In the genomic region with DNA sequence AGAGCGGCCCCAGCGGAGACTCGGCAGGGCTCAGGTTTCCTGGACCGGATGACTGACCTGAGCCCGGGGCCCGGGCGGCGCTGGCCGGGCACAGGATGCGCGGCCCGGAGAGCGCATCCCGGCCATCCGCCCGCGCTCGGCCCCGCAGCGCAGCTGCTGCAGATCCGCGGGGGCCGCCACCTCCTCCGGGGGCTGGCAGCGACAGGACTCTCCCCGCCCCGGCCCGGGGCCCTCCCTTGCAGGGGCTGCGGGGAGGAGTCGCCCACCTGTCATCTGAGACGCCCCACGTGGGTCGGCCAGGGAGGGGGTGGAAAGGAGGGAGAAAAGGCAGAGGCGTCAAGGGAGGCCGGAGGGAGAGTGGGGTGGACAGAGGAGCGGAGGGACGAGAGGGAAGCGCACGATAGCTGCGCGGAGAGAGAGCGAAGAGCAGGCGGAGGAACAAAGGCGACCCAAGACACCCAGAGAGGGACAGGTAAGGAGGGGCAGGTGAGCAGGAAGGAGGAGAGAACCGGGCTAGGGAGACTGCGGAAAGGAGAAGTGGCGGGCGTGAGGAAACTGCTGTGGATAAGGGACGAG, we compare ENCODE assay signal across 8 cellular contexts. TPM values are rescaled to one million over a fixed set of nuclear protein-coding genes. Genes with fewer than 3 reads are reported as not detected.
DNase-seq lines count a peak whose midpoint lies in the region; ATAC-seq and TF ChIP-seq lines count a peak whose summit lies in the region.

No MANE protein-coding gene starts in this region.

- H3K9me3 Mint-ChIP-seq in activated CD8-positive, alpha-beta memory T cell treated with anti-CD3 and anti-CD28 coated beads, Interleukin-2, amount 10 ng/mL, durations not matched to agents 7 days and 5 days (ENCODE audit: low read depth) = no peaks in the 10 kb centered on the region

- peaks cover 69% of the 10 kb centered on the region for H3K4me1 Mint-ChIP-seq in activated CD8-positive, alpha-beta memory T cell treated with anti-CD3 and anti-CD28 coated beads, Interleukin-2, amount 10 ng/mL, durations not matched to agents 7 days and 5 days

- no peaks in the 10 kb centered on the region for H3K27me3 Mint-ChIP-seq in activated CD8-positive, alpha-beta memory T cell treated with anti-CD3 and anti-CD28 coated beads, Interleukin-2, amount 10 ng/mL, durations not matched to agents 7 days and 5 days

- peaks cover 10 to 17% (median 15%) of the 10 kb centered on the region in 11 experiments for H3K36me3 ChIP-seq in BLaER1 treated with 17β-estradiol and CSF1 and Interleukin-3, amounts not matched to agents 10 nM and 100 nM
- H3K36me3 ChIP-seq in mucosa of descending colon (ENCODE audit: low read depth) = no peaks in the 10 kb centered on the region

- no peaks in the 10 kb centered on the region; a peak in 1 of 22 replicates for H3K27me3 ChIP-seq in BLaER1 treated with 17β-estradiol and CSF1 and Interleukin-3, amounts not matched to agents 10 nM and 100 nM

- CTCF ChIA-PET in activated CD8-positive, alpha-beta memory T cell treated with anti-CD3 and anti-CD28 coated beads, Interleukin-2, amount 10 ng/mL, durations not matched to agents 7 days and 5 days (lab: Charles Lee) = interaction anchor here (0.6 to 2.8 kb wide), 8 partner anchors 14 to 204 kb away, joined by 3 to 20 read pairs (median 3); no protein-coding TSS in a partner anchor

- H3K36me3 Mint-ChIP-seq in activated CD8-positive, alpha-beta memory T cell treated with anti-CD3 and anti-CD28 coated beads, Interleukin-2, amount 10 ng/mL, durations not matched to agents 7 days and 5 days = peaks cover 28% of the 10 kb centered on the region

- H3K4me2 ChIP-seq in BLaER1 treated with 17β-estradiol and CSF1 and Interleukin-3, amounts not matched to agents 10 nM and 100 nM = peak overlapping the region; percentile 86 to 99 (median 95)

- peaks cover 21 to 36% (median 32%) of the 10 kb centered on the region in 11 experiments; a peak in 21 of 22 replicates for H4K20me1 ChIP-seq in BLaER1 treated with 17β-estradiol and CSF1 and Interleukin-3, amounts not matched to agents 10 nM and 100 nM

- peak; percentile 31 for DNase-seq in NCI-H524 treated with DMSO at 0.1 percent for 48 hours (lab: John Stamatoyannopoulos, UW)
- DNase-seq in activated CD8-positive, alpha-beta memory T cell treated with anti-CD3 and anti-CD28 coated beads, Interleukin-2, amount 10 ng/mL, durations not matched to agents 7 days and 5 days = peak; percentile 84
- no peak for DNase-seq in epithelial cell of esophagus (ENCODE audit: low read depth)
- peak; percentile 75 to 88 (median 86) for DNase-seq in mucosa of descending colon
- DNase-seq in stimulated activated CD8-positive, alpha-beta memory T cell treated with anti-CD3 and anti-CD28 coated beads, Interleukin-4, amount 100 ng/mL, for 48 hours = peak; percentile 78

- H3K4me3 Mint-ChIP-seq in activated CD8-positive, alpha-beta memory T cell treated with anti-CD3 and anti-CD28 coated beads, Interleukin-2, amount 10 ng/mL, durations not matched to agents 7 days and 5 days = peak overlapping the region; percentile 98

- intact Hi-C loops in mucosa of descending colon (cut with DNase I, micrococcal nuclease) = no loop called here

- H3K27ac Mint-ChIP-seq in activated CD8-positive, alpha-beta memory T cell treated with anti-CD3 and anti-CD28 coated beads, Interleukin-2, amount 10 ng/mL, durations not matched to agents 7 days and 5 days = peak overlapping the region; percentile 97

- ATAC-seq in GM19023 (IDR thresholded peaks at IDR 0.05; ENCODE audit: unreplicated experiment) (peak; percentile 52), HG03196 (IDR thresholded peaks at IDR 0.05; ENCODE audit: unreplicated experiment) (peak; percentile 46), mucosa of descending colon (peak; percentile 73)
- peak; percentile 61 for ATAC-seq in activated CD8-positive, alpha-beta memory T cell treated with anti-CD3 and anti-CD28 coated beads, Interleukin-2, amount 10 ng/mL, durations not matched to agents 7 days and 5 days

- H3K27ac ChIP-seq in BLaER1 treated with 17β-estradiol and CSF1 and Interleukin-3, amounts not matched to agents 10 nM and 100 nM = peak overlapping the region; percentile 87 to 98 (median 93)

- no peak for TF ChIP-seq CTCF in epithelial cell of esophagus (IDR thresholded peaks at IDR 0.05; ENCODE audit: insufficient read depth, low read depth, low read length, missing control alignments)
- TF ChIP-seq CTCF in mucosa of descending colon (IDR thresholded peaks at IDR 0.05) = no peak

- H3K4me3 ChIP-seq in BLaER1 treated with 17β-estradiol and CSF1 and Interleukin-3, amounts not matched to agents 10 nM and 100 nM = peak overlapping the region; percentile 78 to 97 (median 92)
- H3K4me3 ChIP-seq in epithelial cell of esophagus (ENCODE audit: low read length) (peak overlapping the region; percentile 93), mucosa of descending colon (peak overlapping the region; percentile 84)

- H3K9me3 ChIP-seq in BLaER1 treated with 17β-estradiol and CSF1 and Interleukin-3, amounts not matched to agents 10 nM and 100 nM (replicated peaks in 1 of 11) = peaks cover 0 to 2% (median 0%) of the 10 kb centered on the region in 11 experiments; a peak in 4 of 22 replicates
- no peaks in the 10 kb centered on the region for H3K9me3 ChIP-seq in mucosa of descending colon

- H3K4me1 ChIP-seq in BLaER1 treated with 17β-estradiol and CSF1 and Interleukin-3, amounts not matched to agents 10 nM and 100 nM = peaks cover 30 to 65% (median 41%) of the 10 kb centered on the region in 10 experiments
- H3K4me1 ChIP-seq in mucosa of descending colon (ENCODE audit: low read depth) = peaks cover 10% of the 10 kb centered on the region

- H3K9ac ChIP-seq in BLaER1 treated with 17β-estradiol and CSF1 and Interleukin-3, amounts not matched to agents 10 nM and 100 nM = peak overlapping the region; percentile 85 to 98 (median 92)

RNA-seq across cellular contexts. Expression of a gene that starts 0.5 kb away (rescaled TPM):
- total RNA-seq in activated CD8-positive, alpha-beta memory T cell treated with anti-CD3 and anti-CD28 coated beads, Interleukin-2, amount 10 ng/mL, durations not matched to agents 7 days and 5 days = 100 to 1,000 TPM; 215 to 293 TPM
- total RNA-seq in mucosa of descending colon = 100 to 1,000 TPM; 132 to 238 (median 147) TPM

RNA-seq across cellular contexts. Expression of a gene that starts 54.5 kb away (rescaled TPM):
- total RNA-seq in activated CD8-positive, alpha-beta memory T cell treated with anti-CD3 and anti-CD28 coated beads, Interleukin-2, amount 10 ng/mL, durations not matched to agents 7 days and 5 days = 10 to 100 TPM; 45.5 to 47.7 TPM
- total RNA-seq in mucosa of descending colon = 10 to 100 TPM; 56.0 to 99.3 (median 99.0) TPM
